ENCODE assay signal across 13 cellular contexts in the genomic region with DNA sequence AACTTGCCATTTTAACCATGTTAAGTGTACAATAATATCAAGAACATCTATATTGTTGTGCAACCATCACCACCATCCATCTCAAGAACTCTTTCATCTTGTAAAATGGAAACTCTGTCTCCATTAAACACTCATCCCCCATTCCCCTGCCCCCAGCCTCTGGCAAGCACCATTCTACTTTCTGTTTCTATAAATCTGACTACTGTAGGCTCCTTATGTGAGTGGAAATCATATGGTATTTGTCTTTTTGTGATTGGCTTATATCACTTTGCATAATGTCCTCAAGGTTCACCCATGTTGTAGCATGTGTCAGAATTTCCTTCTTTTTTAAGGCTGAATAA.
"Had no signal": no experiment of that assay in that cellular context is flagged by ENCODE, and none has a peak within 500 bp of the region (broad histone marks: within the 10 kb centered on the region; RNA-seq: fewer than 3 reads in every experiment).

No MANE protein-coding gene starts in this region.

- DNase-seq: activated B cell treated with CpG ODN at 0.5 μM for 24 hours; activated CD8-positive, alpha-beta memory T cell treated with anti-CD3 and anti-CD28 coated beads for 24 hours; activated gamma-delta T cell treated with Interleukin-2 at 50 U/mL for 16 hours; caudate nucleus; erythroblast; heart right ventricle; left colon; nephron progenitor cell; occipital lobe; T-helper 17 cell; thyroid gland had no signal

- H3K4me3 Mint-ChIP-seq: activated B cell treated with CpG ODN at 0.5 μM for 24 hours, mesothelial cell of epicardium, nephron progenitor cell, T-helper 17 cell had no signal

- H3K27ac Mint-ChIP-seq: activated B cell treated with CpG ODN at 0.5 μM for 24 hours, mesothelial cell of epicardium, nephron progenitor cell, T-helper 17 cell had no signal

- H3K4me1 Mint-ChIP-seq: T-helper 17 cell had no signal

- ATAC-seq: gastroesophageal sphincter, heart right ventricle, left colon, T-helper 17 cell had no signal
